In the genomic region with DNA sequence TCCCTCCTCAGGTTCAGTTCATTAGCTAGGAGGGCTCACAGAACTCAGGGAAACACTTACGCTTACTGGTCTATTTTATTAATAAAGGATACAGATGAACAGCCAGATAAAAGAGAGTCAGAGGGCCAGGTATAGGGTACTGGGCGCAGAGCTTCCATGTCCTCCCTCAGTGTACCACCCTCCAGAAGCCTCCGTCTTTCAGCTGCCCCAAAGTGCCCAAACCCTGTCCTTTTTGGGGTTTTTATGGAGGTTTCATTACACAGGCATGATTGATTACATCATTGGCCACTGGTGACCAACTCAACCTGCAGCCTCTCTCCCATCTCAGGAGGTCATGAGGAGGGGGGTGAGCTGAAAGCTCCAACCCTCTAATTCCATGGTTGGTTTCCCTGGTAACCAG, we compare ENCODE assay signal across 1 cellular context.
TF ChIP-seq lines count a peak whose summit lies in the region.

No MANE protein-coding gene starts in this region.

TF ChIP-seq in HepG2, 621 proteins besides CTCF, POLR2A, EP300 and RAD21:
- TF ChIP-seq ZNF160 (CRISPR knock-in tag; IDR thresholded peaks at IDR 0.05) (0 out of 2 replicates have a peak, but pooled peaks have one; percentile 3), AKAP8 (CRISPR knock-in tag; IDR thresholded peaks at IDR 0.05) (no peak)
